In the genomic region with DNA sequence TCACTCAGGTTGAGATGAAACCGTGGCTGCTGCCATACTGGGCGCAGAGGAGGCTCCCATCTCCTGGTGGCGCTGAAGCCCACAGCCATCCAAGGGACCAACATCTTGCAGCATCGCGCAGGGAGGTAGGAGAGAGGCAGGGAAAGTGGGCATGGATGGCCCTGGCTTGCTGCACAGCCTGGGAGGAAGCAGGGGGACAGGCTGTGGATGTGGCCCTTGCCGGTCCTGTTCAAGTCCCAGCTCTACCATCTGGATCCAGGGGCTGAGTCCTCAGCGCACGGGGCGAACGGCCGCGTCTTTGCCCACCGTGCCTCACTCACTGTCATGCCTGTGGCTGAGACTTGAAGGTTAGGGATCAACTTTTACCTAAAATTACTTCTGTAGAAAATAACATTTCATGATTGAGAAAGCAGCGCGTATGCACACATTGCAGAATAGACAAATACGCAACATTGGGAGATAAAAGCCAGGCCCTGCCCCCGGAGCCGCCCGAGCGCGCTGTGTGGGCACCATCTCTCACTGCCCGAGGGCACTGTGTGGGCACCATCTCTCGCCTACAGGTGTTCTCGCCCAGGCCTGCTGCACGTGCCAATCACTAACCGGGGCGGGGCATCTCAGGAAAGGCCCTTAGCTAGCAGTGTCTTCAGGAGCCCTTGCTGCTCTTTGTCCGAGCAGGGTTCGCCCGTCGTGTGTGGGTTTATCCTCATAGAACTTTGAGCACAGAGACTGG, we compare ENCODE assay signal across 27 cellular contexts. TPM values are rescaled to one million over a fixed set of nuclear protein-coding genes. Genes with fewer than 3 reads are reported as not detected.
DNase-seq lines count a peak whose midpoint lies in the region; ATAC-seq and TF ChIP-seq lines count a peak whose summit lies in the region.
"Had no signal": no experiment of that assay in that cellular context is flagged by ENCODE, and none has a peak within 500 bp of the region (broad histone marks: within the 10 kb centered on the region; RNA-seq: fewer than 3 reads in every experiment).

No MANE protein-coding gene starts in this region.

- H3K27me3 Mint-ChIP-seq in natural killer cell treated with Interleukin-12 subunit alpha and Interleukin-12 subunit beta and Interleukin-15 and Interleukin-18, amount 100 ng/mL, for 72 hours = no peaks in the 10 kb centered on the region
- H3K27me3 Mint-ChIP-seq in natural killer cell (ENCODE audit: low read depth in 2 of 2) = no peaks in the 10 kb centered on the region
- H3K27me3 Mint-ChIP-seq: activated naive CD8-positive, alpha-beta T cell had no signal

- H3K36me3 Mint-ChIP-seq in natural killer cell treated with Interleukin-12 subunit alpha and Interleukin-12 subunit beta and Interleukin-15 and Interleukin-18, amount 100 ng/mL, for 72 hours = no peaks in the 10 kb centered on the region
- no peaks in the 10 kb centered on the region for H3K36me3 Mint-ChIP-seq in natural killer cell
- H3K36me3 Mint-ChIP-seq: activated naive CD8-positive, alpha-beta T cell had no signal

- 95 to 96% (median 95%) methylated on average over 30 to 31 of the region's 31 CpGs for WGBS in heart left ventricle, 4 donors
- 94 to 97% (median 96%) methylated on average over 31 of the region's 31 CpGs for WGBS in psoas muscle, 3 donors

- intact Hi-C loops in natural killer cell (cut with micrococcal nuclease) = no loop called here
- intact Hi-C loops in heart left ventricle (cut with DNase I) = loop anchor here in 4 of 10 donors (2.0 to 10.0 kb wide), 3 partner anchors 123 to 183 kb away; a partner anchor contains a TSS
- intact Hi-C loops in psoas muscle (cut with DNase I) = loop anchor here (5.0 kb wide), 2 partner anchors 101 to 121 kb away; a partner anchor contains a TSS

- peak; percentile 18 for DNase-seq in natural killer cell treated with Interleukin-12 subunit alpha and Interleukin-12 subunit beta and Interleukin-15 and Interleukin-18, amount 100 ng/mL, for 72 hours (ENCODE audit: low spot score)
- DNase-seq in natural killer cell (no peak), heart left ventricle (peak in 3 of 5 donors; percentile 25 to 57 (median 29)), psoas muscle (peak; percentile 15 to 44), GM10248 (ENCODE audit: extremely low spot score) (no peak), medulla oblongata (ENCODE audit: extremely low spot score) (no peak)
- DNase-seq: activated CD4-positive, alpha-beta T cell treated with anti-CD3 and anti-CD28 coated beads for 48 hours; activated CD8-positive, alpha-beta memory T cell treated with anti-CD3 and anti-CD28 coated beads for 24 hours; activated T-cell treated with anti-CD3 and anti-CD28 coated beads for 4 hours; CD8-positive, alpha-beta T cell; DMS 273 treated with DMSO at 0.1 percent for 48 hours; EL; immature natural killer cell; NCI-H146; NCI-H82; stimulated activated CD4-positive, alpha-beta T cell treated with anti-CD3 and anti-CD28 coated beads, Interleukin-15, amount 100 ng/mL, for 24 hours; stimulated activated CD4-positive, alpha-beta T cell treated with anti-CD3 and anti-CD28 coated beads, Interleukin-4, amount 100 ng/mL, for 4 hours; T-helper 9 cell; upper lobe of left lung had no signal

- no peak for TF ChIP-seq CTCF in natural killer cell (IDR thresholded peaks at IDR 0.05)
- no peak for TF ChIP-seq CTCF in heart left ventricle (IDR thresholded peaks at IDR 0.05)
- TF ChIP-seq CTCF in psoas muscle (IDR thresholded peaks at IDR 0.05) = no peak
- TF ChIP-seq CTCF in GM10248 (IDR thresholded peaks at IDR 0.05; ENCODE audit: control extremely low read depth, extremely low read depth, low read depth, missing control alignments) = no peak

- peak overlapping the region in 8 of 12 donors; percentile 33 to 99 (median 91) for H3K27ac ChIP-seq in heart left ventricle
- H3K27ac ChIP-seq in psoas muscle = peak overlapping the region; percentile 46
- H3K27ac ChIP-seq: left lung, SJSA1, upper lobe of left lung had no signal

- peaks cover 4 to 15% of the 10 kb centered on the region in 2 donors for H3K4me1 Mint-ChIP-seq in natural killer cell treated with Interleukin-12 subunit alpha and Interleukin-12 subunit beta and Interleukin-15 and Interleukin-18, amount 100 ng/mL, for 72 hours (ENCODE audit: low read depth in 2 of 2)
- H3K4me1 Mint-ChIP-seq in natural killer cell = peaks cover 4 to 21% of the 10 kb centered on the region in 2 donors

- H3K27me3 ChIP-seq in heart left ventricle (no peaks in the 10 kb centered on the region), psoas muscle (ENCODE audit: insufficient read depth in 3 of 3, low read length in 2 of 3) (no peaks in the 10 kb centered on the region)
- H3K27me3 ChIP-seq: left lung, SJSA1, upper lobe of left lung had no signal

- POLR2A ChIA-PET in GM10248 (lab: Yijun Ruan, JAX) = no interaction called here

- no peak overlapping the region for H3K4me3 Mint-ChIP-seq in natural killer cell treated with Interleukin-12 subunit alpha and Interleukin-12 subunit beta and Interleukin-15 and Interleukin-18, amount 100 ng/mL, for 72 hours
- H3K4me3 Mint-ChIP-seq in natural killer cell = no peak overlapping the region
- H3K4me3 Mint-ChIP-seq: activated naive CD8-positive, alpha-beta T cell; CD8-positive, alpha-beta T cell; immature natural killer cell had no signal

- no peaks in the 10 kb centered on the region for H3K9me3 Mint-ChIP-seq in natural killer cell treated with Interleukin-12 subunit alpha and Interleukin-12 subunit beta and Interleukin-15 and Interleukin-18, amount 100 ng/mL, for 72 hours
- H3K9me3 Mint-ChIP-seq in natural killer cell = no peaks in the 10 kb centered on the region
- H3K9me3 Mint-ChIP-seq: activated T-helper 2 cell treated with anti-CD3 and anti-CD28 coated beads, Interferon-gamma antibody, Interleukin-2, Interleukin-4, amounts not matched to agents 10 μg/mL and 5 μg/mL and 100 μg/mL, durations not matched to agents 14 hours and 24 hours and 36 hours; CD8-positive, alpha-beta T cell; immature natural killer cell had no signal

- H3K4me3 ChIP-seq in heart left ventricle (no peak overlapping the region), psoas muscle (no peak overlapping the region)
- H3K4me3 ChIP-seq: HAP-1, left lung, SJSA1, upper lobe of left lung had no signal

- CTCF ChIA-PET in GM10248 (lab: Yijun Ruan, JAX) = interaction anchor here (1.0 to 15.6 kb wide), 4 partner anchors 10 to 188 kb away, joined by 3 to 313 read pairs (median 112); a partner anchor contains a TSS

- no peak overlapping the region for H3K27ac Mint-ChIP-seq in natural killer cell treated with Interleukin-12 subunit alpha and Interleukin-12 subunit beta and Interleukin-15 and Interleukin-18, amount 100 ng/mL, for 72 hours
- no peak overlapping the region for H3K27ac Mint-ChIP-seq in natural killer cell
- H3K27ac Mint-ChIP-seq: activated naive CD8-positive, alpha-beta T cell; activated T-helper 2 cell treated with anti-CD3 and anti-CD28 coated beads, Interferon-gamma antibody, Interleukin-2, Interleukin-4, amounts not matched to agents 10 μg/mL and 5 μg/mL and 100 μg/mL, durations not matched to agents 14 hours and 24 hours and 36 hours; CD8-positive, alpha-beta T cell; immature natural killer cell had no signal

- no peaks in the 10 kb centered on the region for H3K9me3 ChIP-seq in heart left ventricle
- H3K9me3 ChIP-seq in psoas muscle = no peaks in the 10 kb centered on the region
- H3K9me3 ChIP-seq: HAP-1, left lung, SJSA1, upper lobe of left lung had no signal

- no peak for ATAC-seq in natural killer cell treated with Interleukin-12 subunit alpha and Interleukin-12 subunit beta and Interleukin-15 and Interleukin-18, amount 100 ng/mL, for 72 hours
- ATAC-seq in natural killer cell (no peak), heart left ventricle (no peak), psoas muscle (no peak), GM18858 (IDR thresholded peaks at IDR 0.05; ENCODE audit: unreplicated experiment) (no peak), GM18498 (IDR thresholded peaks at IDR 0.05; ENCODE audit: unreplicated experiment) (no peak)
- ATAC-seq: CD8-positive, alpha-beta T cell; left lung had no signal

- peaks cover 0 to 14% (median 0%) of the 10 kb centered on the region in 9 donors for H3K36me3 ChIP-seq in heart left ventricle
- H3K36me3 ChIP-seq in psoas muscle (ENCODE audit: insufficient read depth in 1 of 2, low read depth in 1 of 2) = peaks cover 0 to 4% of the 10 kb centered on the region in 2 donors

- peaks cover 3 to 91% (median 54%) of the 10 kb centered on the region in 12 donors for H3K4me1 ChIP-seq in heart left ventricle
- peaks cover 87% of the 10 kb centered on the region for H3K4me1 ChIP-seq in psoas muscle
- H3K4me1 ChIP-seq: HAP-1, SJSA1 had no signal

- TF ChIP-seq POLR2A in heart left ventricle (IDR thresholded peaks at IDR 0.05) = no peak

RNA-seq across cellular contexts. Expression of a gene that starts 11.5 kb away (rescaled TPM):
- total RNA-seq in natural killer cell treated with Interleukin-12 subunit alpha and Interleukin-12 subunit beta and Interleukin-15 and Interleukin-18, amount 100 ng/mL, for 72 hours = 10 to 100 TPM; 43.5 to 83.6 TPM
- total RNA-seq in natural killer cell = 10 to 100 TPM; 12.8 to 22.9 (median 20.0) TPM
- 10 to 100 TPM; 38.5 to 53.1 (median 47.1) TPM for total RNA-seq in heart left ventricle
- 10 to 100 TPM; 63.8 to 77.8 TPM for polyA plus RNA-seq in heart left ventricle
- total RNA-seq in psoas muscle = 10 to 100 TPM; 26.3 to 58.0 (median 32.5) TPM
- 10 to 100 TPM; 20.2 to 69.2 (median 26.7) TPM for polyA plus RNA-seq in psoas muscle

RNA-seq across cellular contexts. Expression of a gene that starts 30.7 kb away (rescaled TPM):
- 1,000 to 10,000 TPM in 1 of 2 donors, 100 to 1,000 TPM in 1; 448 to 1,246 TPM for total RNA-seq in natural killer cell treated with Interleukin-12 subunit alpha and Interleukin-12 subunit beta and Interleukin-15 and Interleukin-18, amount 100 ng/mL, for 72 hours
- total RNA-seq in natural killer cell (1,000 to 10,000 TPM; 1,223 to 1,393 (median 1,250) TPM), heart left ventricle (100 to 1,000 TPM in 2 of 9 donors, 10 to 100 TPM in 5, 1 to 10 TPM in 2; 7.4 to 253 (median 27.7) TPM), psoas muscle (10 to 100 TPM in 3 of 4 donors, 1 to 10 TPM in 1; 8.3 to 11.7 (median 11.0) TPM)
- polyA plus RNA-seq in heart left ventricle (10 to 100 TPM in 1 of 2 donors, 1 to 10 TPM in 1; 6.1 to 12.3 TPM), psoas muscle (1 to 10 TPM; 2.5 to 4.6 (median 2.7) TPM)
- total RNA-seq: fibroblast of lung had no signal

Comparison
In these comparisons a context has a peak if more than half of its experiments do, and no peak if none do; other contexts are left out.
1. DNase-seq: peak in natural killer cell treated with Interleukin-12 subunit alpha and Interleukin-12 subunit beta and Interleukin-15 and Interleukin-18, amount 100 ng/mL, for 72 hours (single experiment), heart left ventricle (3 of 5) and psoas muscle (2 of 2); none in natural killer cell (single experiment), GM10248 (single experiment) and medulla oblongata (single experiment).